Comparison of ENCODE assay signal across 8 cellular contexts in genomic region chr7:129146237-129146979, GRCh38. TPM values are rescaled to one million over a fixed set of nuclear protein-coding genes. Genes with fewer than 3 reads are reported as not detected.
DNase-seq lines count a peak whose midpoint lies in the region; ATAC-seq and TF ChIP-seq lines count a peak whose summit lies in the region.

No MANE protein-coding gene starts in this region.

- CTCF ChIA-PET in SK-N-SH (lab: Yijun Ruan, JAX): interaction anchor here (0.6 to 10.0 kb wide), 9 partner anchors 14 to 493 kb away, joined by 3 to 111 read pairs (median 5); no protein-coding TSS in a partner anchor

- POLR2A ChIA-PET in SK-N-SH (lab: Yijun Ruan, JAX): interaction anchor here (0.6 kb wide), 1 partner anchor 587 kb away, joined by 4 read pairs; no protein-coding TSS in a partner anchor

- H3K27ac ChIP-seq in KMS-11: no peak overlapping the region
- no peak overlapping the region for H3K27ac ChIP-seq in SK-N-SH (ENCODE audit: low read depth in 2 of 2, low read length in 1 of 2)
- no peak overlapping the region for H3K27ac ChIP-seq in dorsolateral prefrontal cortex
- H3K27ac ChIP-seq in tibial nerve: peak overlapping the region in 1 of 4 donors; percentile 19

- H3K79me2 ChIP-seq in KMS-11 (ENCODE audit: insufficient read depth, low read depth) (no peaks in the 10 kb centered on the region), SK-N-SH (ENCODE audit: insufficient read depth) (no peaks in the 10 kb centered on the region)

- H3K4me3 ChIP-seq in KMS-11 (IDR thresholded peaks at IDR 0.05; ENCODE audit: insufficient read depth, low read depth, low read length) (no peak overlapping the region), SK-N-SH (ENCODE audit: low read depth in 2 of 2, low read length in 1 of 2) (no peak overlapping the region), dorsolateral prefrontal cortex (peak overlapping the region in 2 of 59 donors; percentile 66 to 73), tibial nerve (no peak overlapping the region)

- ATAC-seq in GM18858 (IDR thresholded peaks at IDR 0.05; ENCODE audit: unreplicated experiment) (peak; percentile 40), GM21717 (IDR thresholded peaks at IDR 0.05; ENCODE audit: unreplicated experiment) (peak; percentile 65), naive B cell (ENCODE audit: low read depth in 2 of 2) (peak; percentile 64 to 76)

- peaks cover 18% of the 10 kb centered on the region for H3K4me1 ChIP-seq in KMS-11 (ENCODE audit: low read depth, poor library complexity, severe bottlenecking)
- H3K4me1 ChIP-seq in SK-N-SH (ENCODE audit: control insufficient read depth in 1 of 2, insufficient read depth in 2 of 2, low read depth in 1 of 2, low read length in 1 of 2): peaks cover 0 to 27% of the 10 kb centered on the region in 2 experiments; a peak in 2 of 4 replicates
- H3K4me1 ChIP-seq in tibial nerve: peaks cover 0 to 18% (median 7%) of the 10 kb centered on the region in 4 donors

- 84% methylated on average over 8 of the region's 8 CpGs for WGBS in SK-N-SH (ENCODE audit: low lambda C conversion rate)
- WGBS in tibial nerve, 2 donors: 75 to 83% methylated on average over 8 of the region's 8 CpGs

- H3K36me3 ChIP-seq in KMS-11 (ENCODE audit: insufficient read depth): no peaks in the 10 kb centered on the region
- H3K36me3 ChIP-seq in SK-N-SH (replicated peaks in 1 of 2; ENCODE audit: control insufficient read depth in 1 of 2, insufficient read depth in 2 of 2, low read length in 1 of 2): no peaks in the 10 kb centered on the region
- H3K36me3 ChIP-seq in tibial nerve: no peaks in the 10 kb centered on the region

- H3K9me3 ChIP-seq in SK-N-SH: no peaks in the 10 kb centered on the region
- no peaks in the 10 kb centered on the region for H3K9me3 ChIP-seq in tibial nerve

- TF ChIP-seq EP300 in SK-N-SH (IDR thresholded peaks at IDR 0.05; ENCODE audit: borderline replicate concordance in 1 of 2, low read depth in 1 of 2, low read length in 1 of 2): no peak
- TF ChIP-seq EP300 in tibial nerve (IDR thresholded peaks at IDR 0.05): no peak

- no peak for TF ChIP-seq POLR2A in tibial nerve (IDR thresholded peaks at IDR 0.05)

- no peak for TF ChIP-seq RAD21 in SK-N-SH (IDR thresholded peaks at IDR 0.05; ENCODE audit: low read length)

- H3K27me3 ChIP-seq in KMS-11 (ENCODE audit: insufficient read depth, low read depth) (no peaks in the 10 kb centered on the region), SK-N-SH (ENCODE audit: insufficient read depth) (peaks cover 23% of the 10 kb centered on the region), dorsolateral prefrontal cortex (no peaks in the 10 kb centered on the region), tibial nerve (peaks cover 0 to 26% of the 10 kb centered on the region in 2 donors)

- peaks cover 69 to 79% (median 77%) of the 10 kb centered on the region in 3 donors for H3K4me1 Mint-ChIP-seq in naive B cell

- intact Hi-C loops in dorsolateral prefrontal cortex (cut with DNase I): no loop called here

- H3K27ac Mint-ChIP-seq in naive B cell: peak overlapping the region; percentile 98 to 100 (median 99)

- H2AFZ ChIP-seq in KMS-11 (ENCODE audit: low read depth) (no peak overlapping the region), SK-N-SH (ENCODE audit: low read depth) (no peak overlapping the region)

- no peaks in the 10 kb centered on the region for H3F3A ChIP-seq in SK-N-SH (replicated peaks; ENCODE audit: insufficient read depth)

- no peaks in the 10 kb centered on the region for H3K9me3 Mint-ChIP-seq in naive B cell

- no peak overlapping the region for H3K9ac ChIP-seq in KMS-11
- no peak overlapping the region for H3K9ac ChIP-seq in SK-N-SH

- H3K27me3 Mint-ChIP-seq in naive B cell: no peaks in the 10 kb centered on the region

- H3K4me2 ChIP-seq in KMS-11 (0 out of 2 replicates have a peak overlapping the region, but pooled peaks have one; percentile 49), SK-N-SH (no peak overlapping the region)

- TF ChIP-seq CTCF in KMS-11 (conservative IDR thresholded peaks at IDR 0.05; ENCODE audit: low read depth, low read length) (no peak), SK-N-SH (IDR thresholded peaks at IDR 0.05) (no peak), dorsolateral prefrontal cortex (IDR thresholded peaks at IDR 0.05 in 54 of 56, conservative IDR thresholded peaks at IDR 0.05 in 2 of 56; ENCODE audit: low read depth in 1 of 56, partially characterized antibody in 56 of 56) (no peak), tibial nerve (IDR thresholded peaks at IDR 0.05) (no peak)

- H4K20me1 ChIP-seq in KMS-11 (ENCODE audit: insufficient read depth): no peaks in the 10 kb centered on the region
- no peaks in the 10 kb centered on the region for H4K20me1 ChIP-seq in SK-N-SH (ENCODE audit: insufficient read depth)

- H3K36me3 Mint-ChIP-seq in naive B cell: peaks cover 8 to 12% of the 10 kb centered on the region in 2 donors

- peak overlapping the region; percentile 92 to 99 (median 98) for H3K4me3 Mint-ChIP-seq in naive B cell

- DNase-seq in naive B cell (peak; percentile 61), SK-N-SH (no peak), dorsolateral prefrontal cortex (no peak), DMS153 (lab: John Stamatoyannopoulos, UW) (no peak), tibial nerve (ENCODE audit: low spot score in 2 of 2) (no peak)

- H3K9me2 ChIP-seq in SK-N-SH: no peaks in the 10 kb centered on the region

TF ChIP-seq in SK-N-SH, 30 proteins besides CTCF, POLR2A, EP300 and RAD21:
- TF ChIP-seq EZH2phosphoT487 (IDR thresholded peaks at IDR 0.05; ENCODE audit: borderline replicate concordance, low read depth) (no peak), ELF1 (IDR thresholded peaks at IDR 0.05) (no peak), RXRA (IDR thresholded peaks at IDR 0.05; ENCODE audit: borderline replicate concordance, low read depth) (no peak), CHD2 (IDR thresholded peaks at IDR 0.05; ENCODE audit: low read length, partially characterized antibody) (no peak), TEAD4 (IDR thresholded peaks at IDR 0.05; ENCODE audit: borderline replicate concordance, insufficient read depth) (no peak), TAF1 (IDR thresholded peaks at IDR 0.05; ENCODE audit: borderline replicate concordance, low read depth, low read length) (no peak), USF2 (IDR thresholded peaks at IDR 0.05; ENCODE audit: borderline replicate concordance, low read depth, low read length) (no peak), RCOR1 (IDR thresholded peaks at IDR 0.05; ENCODE audit: low read length) (no peak), NRF1 (IDR thresholded peaks at IDR 0.05; ENCODE audit: low read depth, low read length) (no peak), SIN3A (IDR thresholded peaks at IDR 0.05; ENCODE audit: borderline replicate concordance, low read depth, low read length) (no peak), JUND (IDR thresholded peaks at IDR 0.05) (no peak), TCF12 (IDR thresholded peaks at IDR 0.05) (no peak), FOSL2 (IDR thresholded peaks at IDR 0.05; ENCODE audit: borderline replicate concordance, low read depth) (no peak), FOXJ3 (CRISPR knock-in tag; IDR thresholded peaks at IDR 0.05) (no peak), GATA2 (CRISPR knock-in tag; IDR thresholded peaks at IDR 0.05) (no peak)

RNA-seq across cellular contexts. Expression of gene TSPAN33, which starts 1.9 kb away (rescaled TPM):
- polyA plus RNA-seq in naive B cell (ENCODE audit: low read depth in 6 of 6) (100 to 1,000 TPM in 5 of 6 donors, 10 to 100 TPM in 1; 92.8 to 171 (median 136) TPM), SK-N-SH (2012; rRNA removed) (6.9 and 7.2 TPM in 2 replicates)
- polyA plus RNA-seq in SK-N-SH (2012; cell fraction: cytosol; rRNA removed): 4.4 and 6.6 TPM in 2 replicates
- polyA plus RNA-seq in SK-N-SH (2012; cell fraction: nucleus; rRNA removed): 5.0 and 5.2 TPM in 2 replicates
- total RNA-seq in dorsolateral prefrontal cortex (10 to 100 TPM; 16.4 to 44.4 (median 27.1) TPM), tibial nerve (10 to 100 TPM in 1 of 4 donors, 1 to 10 TPM in 3; 2.0 to 10.5 (median 6.3) TPM)

RNA-seq across cellular contexts. Expression of gene SMO, which starts 42.0 kb away (rescaled TPM):
- polyA plus RNA-seq in naive B cell (ENCODE audit: low read depth in 6 of 6) (under 1 TPM in 1 of 6 donors, not detected in 5; 0.14 TPM), SK-N-SH (2012; rRNA removed) (34.5 and 37.0 TPM in 2 replicates)
- 13.5 and 23.1 TPM in 2 replicates for polyA plus RNA-seq in SK-N-SH (2012; cell fraction: cytosol; rRNA removed)
- polyA plus RNA-seq in SK-N-SH (2012; cell fraction: nucleus; rRNA removed): 75.6 and 79.8 TPM in 2 replicates
- total RNA-seq in dorsolateral prefrontal cortex (10 to 100 TPM in 22 of 120 experiments, 1 to 10 TPM in 98; 3.3 to 22.0 (median 7.3) TPM), tibial nerve (10 to 100 TPM; 26.4 to 65.7 (median 51.5) TPM)
